In genomic region chr3:68116580-68116979, GRCh38 we compare ENCODE assay signal across 26 cellular contexts.
DNase-seq lines count a peak whose midpoint lies in the region; ATAC-seq, FAIRE-seq and TF ChIP-seq lines count a peak whose summit lies in the region.
"Had no signal": no experiment of that assay in that cellular context is flagged by ENCODE, and none has a peak within 500 bp of the region (broad histone marks: within the 10 kb centered on the region; RNA-seq: fewer than 3 reads in every experiment).

No MANE protein-coding gene starts in this region.

- no peak overlapping the region for H3K4me3 Mint-ChIP-seq in nephron progenitor cell
- H3K4me3 Mint-ChIP-seq in mesothelial cell of epicardium: no peak overlapping the region
- H3K4me3 Mint-ChIP-seq: CD14-positive monocyte; CD4-positive, alpha-beta memory T cell; CD4-positive, CD25-positive, alpha-beta regulatory T cell; CD8-positive, alpha-beta memory T cell had no signal

- no peak for FAIRE-seq in HepG2 (lab: Jason Lieb, UNC)
- FAIRE-seq: A204.1, G401.6, GM12891, GM19239 had no signal

- H3K9ac ChIP-seq in HepG2 (ENCODE audit: insufficient read depth, low read depth, low read length): no peak overlapping the region
- H3K9ac ChIP-seq: BLaER1 had no signal

- no peaks in the 10 kb centered on the region for H4K20me1 ChIP-seq in HepG2 (ENCODE audit: insufficient read depth, low read length)
- H4K20me1 ChIP-seq: BLaER1 had no signal

- H3K9me3 Mint-ChIP-seq in nephron progenitor cell: no peaks in the 10 kb centered on the region
- H3K9me3 Mint-ChIP-seq in mesothelial cell of epicardium: no peaks in the 10 kb centered on the region

- H3K27me3 Mint-ChIP-seq in nephron progenitor cell (ENCODE audit: low read depth, poor library complexity) (no peaks in the 10 kb centered on the region), mesothelial cell of epicardium (ENCODE audit: low read depth) (peaks cover 3% of the 10 kb centered on the region)
- H3K27me3 Mint-ChIP-seq: CD4-positive, alpha-beta memory T cell; CD4-positive, CD25-positive, alpha-beta regulatory T cell; CD8-positive, alpha-beta memory T cell had no signal

- H3K27me3 ChIP-seq in HepG2 (ENCODE audit: control insufficient read depth in 1 of 2, insufficient read depth in 2 of 2, low read length in 2 of 2): no peaks in the 10 kb centered on the region
- H3K27me3 ChIP-seq: BE2C, BLaER1 had no signal

- BruUV-seq in HepG2 (replicated peaks; lab: Mats Ljungman, UMichigan): no TSS peak

- WGBS in HepG2 (ENCODE audit: low lambda C conversion rate): 43% methylated on average over 1 of the region's 1 CpG

- intact Hi-C loops in HepG2 (cut with micrococcal nuclease; ENCODE audit: unreplicated experiment): no loop called here

- peaks cover 5% of the 10 kb centered on the region; the same call in 1 of the 2 replicates for H3K4me1 ChIP-seq in HepG2 (ENCODE audit: insufficient read depth, low read length)
- H3K4me1 ChIP-seq: BE2C, BLaER1 had no signal

- no peak for TF ChIP-seq RAD21 in HepG2 (CRISPR knock-in tag; IDR thresholded peaks at IDR 0.05)

- no peaks in the 10 kb centered on the region for H3K9me3 ChIP-seq in HepG2 (ENCODE audit: low read length)
- H3K9me3 ChIP-seq: BE2C, BLaER1 had no signal

- TF ChIP-seq POLR2A in HepG2 (IDR thresholded peaks at IDR 0.05; ENCODE audit: insufficient read depth in 1 of 2, low read depth in 2 of 2, low read length in 2 of 2): no peak

- CTCF ChIA-PET in HepG2 (lab: Yijun Ruan, JAX; ENCODE audit: low intra/inter-chr PET ratio, low total read pairs): no interaction called here

- in situ Hi-C loops in HepG2 (cut with HindIII; ENCODE audit: extremely low pct_ligation_motif_present, low pct_unique_long_range_greater_than_20kb): no loop called here

- H3K4me2 ChIP-seq in HepG2 (ENCODE audit: low read depth, low read length): no peak overlapping the region
- H3K4me2 ChIP-seq: BLaER1 had no signal

- TF ChIP-seq EP300 in HepG2 (IDR thresholded peaks at IDR 0.05; ENCODE audit: low read depth in 2 of 2, low read length in 2 of 2) (no peak), HepG2 (CRISPR knock-in tag; IDR thresholded peaks at IDR 0.05; ENCODE audit: borderline replicate concordance) (no peak)

- H3K4me3 ChIP-seq in HepG2 (replicated peaks in 1 of 3; ENCODE audit: insufficient read depth in 1 of 3, low read depth in 2 of 3, low read length in 3 of 3): no peak overlapping the region
- H3K4me3 ChIP-seq: BLaER1 had no signal

- no peaks in the 10 kb centered on the region for H3K36me3 ChIP-seq in HepG2 (replicated peaks in 1 of 2; ENCODE audit: control insufficient read depth in 1 of 2, insufficient read depth in 2 of 2, low read length in 2 of 2)
- H3K36me3 ChIP-seq: BE2C, BLaER1 had no signal

- no peaks in the 10 kb centered on the region for H3K36me3 Mint-ChIP-seq in nephron progenitor cell (ENCODE audit: low read depth)
- no peaks in the 10 kb centered on the region for H3K36me3 Mint-ChIP-seq in mesothelial cell of epicardium
- H3K36me3 Mint-ChIP-seq: CD14-positive monocyte; CD4-positive, CD25-positive, alpha-beta regulatory T cell had no signal

- no peak overlapping the region for H2AFZ ChIP-seq in HepG2 (ENCODE audit: low read length)

- ATAC-seq in HepG2: no peak
- no peak for ATAC-seq in HG03442 (IDR thresholded peaks at IDR 0.05; ENCODE audit: unreplicated experiment)

- H3K27ac Mint-ChIP-seq in nephron progenitor cell (peak overlapping the region; percentile 43), mesothelial cell of epicardium (no peak overlapping the region)
- H3K27ac Mint-ChIP-seq: CD14-positive monocyte; CD4-positive, alpha-beta memory T cell; CD8-positive, alpha-beta memory T cell had no signal

- POLR2A ChIA-PET in HepG2 (lab: Yijun Ruan, JAX): no interaction called here

- H3K4me1 Mint-ChIP-seq in nephron progenitor cell (no peaks in the 10 kb centered on the region), mesothelial cell of epicardium (peaks cover 5% of the 10 kb centered on the region)
- H3K4me1 Mint-ChIP-seq: CD14-positive monocyte; CD4-positive, alpha-beta memory T cell; CD8-positive, alpha-beta memory T cell had no signal

- no peak overlapping the region for H3K27ac ChIP-seq in HepG2 (ENCODE audit: extremely low read length, insufficient read depth, low read length)
- H3K27ac ChIP-seq: BLaER1 had no signal

- H3K79me2 ChIP-seq in HepG2 (ENCODE audit: insufficient read depth, low read length): no peaks in the 10 kb centered on the region

- DNase-seq in NCI-H748 (lab: John Stamatoyannopoulos, UW; ENCODE audit: unreplicated experiment): peak; percentile 17
- no peak for DNase-seq in NCI-H748 treated with DMSO at 0.1 percent for 48 hours (lab: John Stamatoyannopoulos, UW)
- DNase-seq in HepG2 (ENCODE audit: low spot score): no peak
- DNase-seq in nephron progenitor cell: no peak
- no peak for DNase-seq in mesothelial cell of epicardium (ENCODE audit: low spot score in 2 of 2, unreplicated experiment in 2 of 2)
- DNase-seq in stimulated activated naive CD4-positive, alpha-beta T cell treated with Interleukin-2 at 50 U/mL for 16 hours (lab: John Stamatoyannopoulos, UW): no peak
- DNase-seq: 8988T; ACHN; BE2C; C1 segment of cervical spinal cord; CD4-positive, alpha-beta memory T cell; CD4-positive, CD25-positive, alpha-beta regulatory T cell; CD8-positive, alpha-beta memory T cell; COR-L47; DMS 273 treated with DMSO at 0.1 percent for 48 hours; DMS153; DMS53; DMS79 treated with DMSO at 0.1 percent for 48 hours; GF-D8 had no signal

- no peak for TF ChIP-seq CTCF in HepG2 (CRISPR knock-in tag; IDR thresholded peaks at IDR 0.05)
- no peak for TF ChIP-seq CTCF in nephron progenitor cell (IDR thresholded peaks at IDR 0.05)
- no peak for TF ChIP-seq CTCF in mesothelial cell of epicardium (IDR thresholded peaks at IDR 0.05; ENCODE audit: unreplicated experiment)

TF ChIP-seq in HepG2, 621 proteins besides CTCF, POLR2A, EP300 and RAD21:
- TF ChIP-seq ZNF780A (CRISPR knock-in tag; IDR thresholded peaks at IDR 0.05): no peak
- 0 out of 2 replicates have a peak, but pooled peaks have one; percentile 23 for TF ChIP-seq HNF4G (IDR thresholded peaks at IDR 0.05; ENCODE audit: borderline replicate concordance, low read depth, low read length)
- no peak for TF ChIP-seq HNF4G (CRISPR knock-in tag; IDR thresholded peaks at IDR 0.05; ENCODE audit: borderline replicate concordance, low read depth)
